Comparison of ENCODE assay signal across 9 cellular contexts in the genomic region with DNA sequence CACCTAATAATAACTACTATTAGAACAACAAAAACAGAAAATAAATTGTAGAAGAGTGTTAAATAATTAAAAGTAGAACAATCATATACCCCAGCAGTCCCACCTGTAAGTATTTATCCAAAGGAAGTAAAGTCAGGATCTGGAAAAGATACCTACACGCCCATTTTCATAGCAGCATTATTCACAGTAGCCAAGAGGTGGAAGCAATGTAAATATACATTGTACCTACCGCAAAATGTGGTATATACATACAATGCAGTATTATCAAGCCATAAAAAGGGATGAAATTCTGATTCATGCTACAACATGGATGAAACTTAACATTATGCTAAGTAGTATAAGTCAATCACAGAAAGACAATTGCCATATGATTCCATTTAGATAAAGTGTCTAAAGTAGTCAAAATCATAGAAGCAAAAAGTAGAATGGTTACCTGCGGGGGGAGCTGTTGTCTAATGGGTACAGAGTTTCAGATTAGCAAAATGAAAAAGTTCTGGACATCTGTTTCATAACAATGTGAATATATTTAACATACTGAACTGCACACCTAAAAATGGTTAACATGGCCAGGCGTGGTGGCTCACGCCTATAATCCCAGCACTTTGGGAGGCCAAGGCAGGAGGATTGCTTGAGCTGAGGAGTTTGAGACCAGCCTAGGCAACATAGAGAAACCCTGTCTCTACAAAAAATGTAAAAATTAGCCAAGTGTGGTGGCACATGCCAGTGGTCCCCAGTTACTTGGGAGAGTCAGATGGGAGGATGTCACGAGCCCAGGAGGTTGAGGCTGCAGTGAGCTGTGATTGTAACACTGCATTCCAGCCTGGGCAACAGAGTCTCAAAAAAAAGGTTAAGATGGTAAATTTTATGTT. TPM values are rescaled to one million over a fixed set of nuclear protein-coding genes. Genes with fewer than 3 reads are reported as not detected.
DNase-seq lines count a peak whose midpoint lies in the region; ATAC-seq and TF ChIP-seq lines count a peak whose summit lies in the region.
"Had no signal": no experiment of that assay in that cellular context is flagged by ENCODE, and none has a peak within 500 bp of the region (broad histone marks: within the 10 kb centered on the region; RNA-seq: fewer than 3 reads in every experiment).

No MANE protein-coding gene starts in this region.

- no peaks in the 10 kb centered on the region for H3K79me2 ChIP-seq in HCT116 (ENCODE audit: insufficient read depth, low read length)

- H3K4me3 Mint-ChIP-seq in CD4-positive, alpha-beta memory T cell: no peak overlapping the region

- RAD21 ChIA-PET in HCT116 (lab: Charles Lee; ENCODE audit: low non-redundant PET in 1 of 2, low total read pairs in 2 of 2, uncharacterized antibody in 2 of 2, unreplicated experiment in 2 of 2): no interaction called here

- H3K36me3 Mint-ChIP-seq in CD4-positive, alpha-beta memory T cell: no peaks in the 10 kb centered on the region

- no peaks in the 10 kb centered on the region for H3K9me3 Mint-ChIP-seq in CD4-positive, alpha-beta memory T cell

- H3K27me3 ChIP-seq in CD4-positive, alpha-beta memory T cell (ENCODE audit: insufficient read depth, low read length): no peaks in the 10 kb centered on the region
- H3K27me3 ChIP-seq in HCT116 (ENCODE audit: insufficient read depth, low read length): no peaks in the 10 kb centered on the region
- no peaks in the 10 kb centered on the region for H3K27me3 ChIP-seq in esophagus squamous epithelium
- no peaks in the 10 kb centered on the region for H3K27me3 ChIP-seq in ovary

- H3K36me3 ChIP-seq in CD4-positive, alpha-beta memory T cell (ENCODE audit: insufficient read depth, low read length): no peaks in the 10 kb centered on the region
- no peaks in the 10 kb centered on the region for H3K36me3 ChIP-seq in HCT116 (ENCODE audit: control insufficient read depth in 1 of 2, insufficient read depth in 2 of 2, low read length in 2 of 2)
- H3K36me3 ChIP-seq in esophagus squamous epithelium: no peaks in the 10 kb centered on the region
- H3K36me3 ChIP-seq in ovary: no peaks in the 10 kb centered on the region

- no peak for TF ChIP-seq EP300 in ovary (IDR thresholded peaks at IDR 0.05)

- peak overlapping the region; percentile 47 for H3K4me2 ChIP-seq in HCT116 (ENCODE audit: low read length)

- TF ChIP-seq POLR2A in HCT116 (IDR thresholded peaks at IDR 0.05; ENCODE audit: borderline replicate concordance, extremely low read depth, insufficient read depth, insufficient read length) (no peak), esophagus squamous epithelium (IDR thresholded peaks at IDR 0.05) (no peak), ovary (IDR thresholded peaks at IDR 0.05) (no peak)

- H2AFZ ChIP-seq in HCT116 (ENCODE audit: low read depth, low read length, poor library complexity, severe bottlenecking): peak overlapping the region; percentile 83

- H3K9me3 ChIP-seq in CD4-positive, alpha-beta memory T cell (ENCODE audit: control insufficient read depth in 1 of 2, low read length in 2 of 2): no peaks in the 10 kb centered on the region
- H3K9me3 ChIP-seq in HCT116 (ENCODE audit: control insufficient read depth in 1 of 2, insufficient read depth in 1 of 2, low read depth in 1 of 2, low read length in 2 of 2) (no peaks in the 10 kb centered on the region), esophagus squamous epithelium (no peaks in the 10 kb centered on the region), ovary (no peaks in the 10 kb centered on the region)

- CTCF ChIA-PET in CD4-positive, alpha-beta memory T cell (lab: Charles Lee; ENCODE audit: partially characterized antibody): interaction anchor here (0.7 to 4.8 kb wide), 22 partner anchors 11 to 548 kb away, joined by 3 to 34 read pairs (median 4); no protein-coding TSS in a partner anchor
- CTCF ChIA-PET in HCT116 (lab: Charles Lee): interaction anchor here (0.7 to 1.0 kb wide), 3 partner anchors 51 to 548 kb away, joined by 3 read pairs; no protein-coding TSS in a partner anchor

- no peak overlapping the region for H3K9ac ChIP-seq in HCT116 (ENCODE audit: low read length)

- H3K27ac ChIP-seq in CD4-positive, alpha-beta memory T cell (ENCODE audit: low read depth, low read length): no peak overlapping the region
- no peak overlapping the region for H3K27ac ChIP-seq in HCT116 (ENCODE audit: low read depth, low read length)
- H3K27ac ChIP-seq in esophagus squamous epithelium: no peak overlapping the region
- no peak overlapping the region for H3K27ac ChIP-seq in ovary

- H4K20me1 ChIP-seq in HCT116 (ENCODE audit: insufficient read depth): no peaks in the 10 kb centered on the region

- no peaks in the 10 kb centered on the region for H3K27me3 Mint-ChIP-seq in CD4-positive, alpha-beta memory T cell

- BruUV-seq in HCT116 (replicated peaks; lab: Mats Ljungman, UMichigan): no TSS peak

- peak; percentile 65 to 73 (median 71) for DNase-seq in CD4-positive, alpha-beta memory T cell
- DNase-seq in HCT116 (ENCODE audit: low read depth, low spot score) (peak; percentile 56), NCI-H774 (lab: John Stamatoyannopoulos, UW) (peak; percentile 31), esophagus squamous epithelium (lab: John Stamatoyannopoulos, UW) (no peak), ovary (peak in 2 of 5 donors; percentile 43 to 58)
- DNase-seq in activated CD8-positive, alpha-beta memory T cell treated with anti-CD3 and anti-CD28 coated beads for 4 hours (ENCODE audit: low read depth in 2 of 2): peak; percentile 24 to 36
- DNase-seq: right cardiac atrium had no signal

- 13 to 18% methylated on average over 6 of the region's 6 CpGs for WGBS in esophagus squamous epithelium, 2 donors
- WGBS in ovary, 3 donors: 8 to 20% (median 15%) methylated on average over 6 of the region's 6 CpGs

- H3K27ac Mint-ChIP-seq in CD4-positive, alpha-beta memory T cell: peak overlapping the region in 5 of 7 donors; percentile 42 to 86 (median 68)

- intact Hi-C loops in CD4-positive, alpha-beta memory T cell (cut with micrococcal nuclease): loop anchor here (1.0 kb wide), 6 partner anchors 51 to 548 kb away; no protein-coding TSS in a partner anchor
- intact Hi-C loops in HCT116 (cut with micrococcal nuclease): loop anchor here (1.0 to 10.0 kb wide), 6 partner anchors 160 to 549 kb away; a partner anchor contains a TSS
- intact Hi-C loops in esophagus squamous epithelium (cut with DNase I): loop anchor here (5.0 to 10.0 kb wide), 2 partner anchors 259 to 337 kb away; a partner anchor contains a TSS
- intact Hi-C loops in ovary (cut with DNase I): loop anchor here in 3 of 4 donors (5.0 to 10.0 kb wide), 3 partner anchors 167 to 549 kb away; no protein-coding TSS in a partner anchor

- TF ChIP-seq CTCF in HCT116 (IDR thresholded peaks at IDR 0.05 in 2 of 3, conservative IDR thresholded peaks at IDR 0.05 in 1 of 3; ENCODE audit: borderline replicate concordance in 1 of 3, insufficient read depth in 1 of 3, low read depth in 2 of 3, low read length in 2 of 3): peak; percentile 58 to 85 (median 79)
- TF ChIP-seq CTCF in esophagus squamous epithelium (IDR thresholded peaks at IDR 0.05): peak; percentile 44 to 75 (median 54)
- peak in 2 of 3 donors; percentile 24 to 49 for TF ChIP-seq CTCF in ovary (IDR thresholded peaks at IDR 0.05)

- peaks cover 5 to 16% (median 9%) of the 10 kb centered on the region in 4 donors for H3K4me1 Mint-ChIP-seq in CD4-positive, alpha-beta memory T cell

- H3K9me2 ChIP-seq in HCT116 (ENCODE audit: insufficient read depth): no peaks in the 10 kb centered on the region

- POLR2A ChIA-PET in CD4-positive, alpha-beta memory T cell (lab: Charles Lee; ENCODE audit: partially characterized antibody): interaction anchor here (0.7 to 1.5 kb wide), 7 partner anchors 18 to 259 kb away, joined by 3 to 15 read pairs (median 6); a partner anchor contains a TSS
- POLR2A ChIA-PET in HCT116 (lab: Charles Lee): no interaction called here

- H3K4me1 ChIP-seq in CD4-positive, alpha-beta memory T cell (ENCODE audit: insufficient read depth, low read length): peaks cover 2% of the 10 kb centered on the region
- H3K4me1 ChIP-seq in HCT116 (ENCODE audit: control insufficient read depth in 1 of 2, insufficient read depth in 2 of 2, low read length in 2 of 2) (peaks cover 0 to 11% of the 10 kb centered on the region in 2 experiments; a peak in 2 of 4 replicates), esophagus squamous epithelium (peaks cover 0 to 6% (median 1%) of the 10 kb centered on the region in 3 donors), ovary (ENCODE audit: insufficient read depth) (no peaks in the 10 kb centered on the region)

- ATAC-seq in HCT116 (peak; percentile 83), GM19452 (IDR thresholded peaks at IDR 0.05; ENCODE audit: unreplicated experiment) (no peak), HG03135 (IDR thresholded peaks at IDR 0.05; ENCODE audit: unreplicated experiment) (no peak)

- peak; percentile 98 for TF ChIP-seq RAD21 in HCT116 (IDR thresholded peaks at IDR 0.05; ENCODE audit: low read depth)

- H3K4me3 ChIP-seq in CD4-positive, alpha-beta memory T cell (ENCODE audit: low read length in 2 of 2): no peak overlapping the region
- no peak overlapping the region for H3K4me3 ChIP-seq in HCT116 (replicated peaks in 1 of 2; ENCODE audit: low read depth in 1 of 2, low read length in 2 of 2)
- no peak overlapping the region for H3K4me3 ChIP-seq in esophagus squamous epithelium
- H3K4me3 ChIP-seq in ovary: no peak overlapping the region

RNA-seq across cellular contexts. Expression of a gene that starts 6.0 kb away (rescaled TPM):
- 100 to 1,000 TPM; 108 to 110 TPM for total RNA-seq in CD4-positive, alpha-beta memory T cell
- polyA plus RNA-seq in CD4-positive, alpha-beta memory T cell: 10 to 100 TPM; 65.4 to 68.1 TPM
- 67.3 TPM for total RNA-seq in HCT116 (2021; ENCODE audit: unreplicated experiment)
- polyA plus RNA-seq in HCT116 (2012): 71.0 and 78.4 TPM in 2 replicates
- total RNA-seq in esophagus squamous epithelium: 100 to 1,000 TPM in 2 of 4 donors, 10 to 100 TPM in 2; 68.0 to 123 (median 102) TPM
- 100 to 1,000 TPM in 2 of 7 donors, 10 to 100 TPM in 5; 74.9 to 155 (median 95.9) TPM for total RNA-seq in ovary
- 100 to 1,000 TPM in 1 of 2 donors, 10 to 100 TPM in 1; 79.3 to 106 TPM for polyA plus RNA-seq in ovary

RNA-seq across cellular contexts. Expression of a gene that starts 14.4 kb away (rescaled TPM):
- 100 to 1,000 TPM; 109 to 114 TPM for total RNA-seq in CD4-positive, alpha-beta memory T cell
- 10 to 100 TPM; 48.9 to 50.5 TPM for polyA plus RNA-seq in CD4-positive, alpha-beta memory T cell
- total RNA-seq in HCT116 (2021; ENCODE audit: unreplicated experiment): 119 TPM
- 75.8 and 99.0 TPM in 2 replicates for polyA plus RNA-seq in HCT116 (2012)
- total RNA-seq in esophagus squamous epithelium: 10 to 100 TPM; 34.1 to 69.6 (median 50.0) TPM
- 10 to 100 TPM; 33.6 to 78.4 (median 53.4) TPM for total RNA-seq in ovary
- polyA plus RNA-seq in ovary: 10 to 100 TPM; 39.2 to 43.4 TPM

RNA-seq across cellular contexts. Expression of a gene that starts 18.4 kb away (rescaled TPM):
- total RNA-seq in CD4-positive, alpha-beta memory T cell: 100 to 1,000 TPM; 116 to 126 TPM
- polyA plus RNA-seq in CD4-positive, alpha-beta memory T cell: 10 to 100 TPM; 42.2 to 61.6 TPM
- total RNA-seq in HCT116 (2021; ENCODE audit: unreplicated experiment) (69.1 TPM), esophagus squamous epithelium (100 to 1,000 TPM in 1 of 4 donors, 10 to 100 TPM in 3; 68.9 to 102 (median 89.5) TPM), ovary (10 to 100 TPM; 25.9 to 84.6 (median 59.3) TPM)
- polyA plus RNA-seq in HCT116 (2012): 58.9 and 60.7 TPM in 2 replicates
- 10 to 100 TPM; 24.4 to 49.2 TPM for polyA plus RNA-seq in ovary

RNA-seq across cellular contexts. Expression of a gene that starts 46.9 kb away (rescaled TPM):
- total RNA-seq in CD4-positive, alpha-beta memory T cell: under 1 TPM; 0.19 to 0.23 TPM
- not detected for polyA plus RNA-seq in CD4-positive, alpha-beta memory T cell
- total RNA-seq in HCT116 (2021; ENCODE audit: unreplicated experiment) (0.15 TPM), esophagus squamous epithelium (under 1 TPM in 2 of 4 donors, not detected in 2; 0.08 to 0.19 TPM), ovary (under 1 TPM; 0.05 to 0.28 (median 0.24) TPM)
- 0.05 and 0.09 TPM in 2 replicates for polyA plus RNA-seq in HCT116 (2012)
- polyA plus RNA-seq in ovary: under 1 TPM; 0.18 to 0.22 TPM
